In the genomic region with DNA sequence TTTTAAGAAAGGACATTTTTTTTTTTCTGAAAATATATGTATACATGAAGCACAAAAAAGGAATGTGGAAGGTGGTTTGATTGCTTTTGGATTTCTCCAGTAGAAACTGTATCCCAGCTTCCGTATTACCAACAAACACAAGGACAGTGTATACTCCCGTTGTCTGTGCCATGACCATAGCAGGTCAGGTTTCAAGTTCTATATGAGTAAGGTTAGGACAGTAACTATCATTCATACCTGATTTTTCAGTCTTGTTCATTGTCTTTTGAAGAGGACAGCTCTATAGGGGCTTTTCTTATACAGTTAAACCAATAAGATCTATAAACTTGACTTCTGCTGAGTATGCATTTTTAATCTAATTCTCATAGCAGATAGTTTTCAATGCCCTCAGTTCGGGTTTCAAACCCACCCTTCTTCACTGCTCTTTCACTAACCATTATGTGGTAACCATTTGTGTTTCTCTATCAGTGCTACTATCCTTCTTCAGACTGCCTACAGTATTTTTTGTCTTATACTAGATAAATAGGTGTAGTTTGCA, we compare ENCODE assay signal across 15 cellular contexts. TPM values are rescaled to one million over a fixed set of nuclear protein-coding genes. Genes with fewer than 3 reads are reported as not detected.
A peak's percentile ranks its signal among the peaks of the same experiment; 100 is the strongest.
DNase-seq lines count a peak whose midpoint lies in the region; ATAC-seq, FAIRE-seq and TF ChIP-seq lines count a peak whose summit lies in the region.
"Had no signal": no experiment of that assay in that cellular context is flagged by ENCODE, and none has a peak within 500 bp of the region (broad histone marks: within the 10 kb centered on the region; RNA-seq: fewer than 3 reads in every experiment).

No MANE protein-coding gene starts in this region.

- no peak overlapping the region for H3K4me3 Mint-ChIP-seq in activated naive CD8-positive, alpha-beta T cell treated with anti-CD3 and anti-CD28 coated beads for 36 hours
- H3K4me3 Mint-ChIP-seq in activated naive CD8-positive, alpha-beta T cell treated with anti-CD3 and anti-CD28 coated beads, Interleukin-2, amount 50 U/mL, for 24 hours = no peak overlapping the region
- no peak overlapping the region for H3K4me3 Mint-ChIP-seq in activated CD8-positive, alpha-beta T cell treated with anti-CD3 and anti-CD28 coated beads, Interleukin-2, amount 10 ng/mL, durations not matched to agents 7 days and 5 days
- no peak overlapping the region for H3K4me3 Mint-ChIP-seq in stimulated activated effector memory CD8-positive, alpha-beta T cell treated with anti-CD3 and anti-CD28 coated beads, Interleukin-12 subunit alpha, Interleukin-12 subunit beta, amount 100 ng/mL, for 72 hours
- H3K4me3 Mint-ChIP-seq: B cell had no signal

- peaks cover 69% of the 10 kb centered on the region for H3K36me3 Mint-ChIP-seq in activated naive CD8-positive, alpha-beta T cell treated with anti-CD3 and anti-CD28 coated beads for 36 hours
- peaks cover 79% of the 10 kb centered on the region for H3K36me3 Mint-ChIP-seq in activated naive CD8-positive, alpha-beta T cell treated with anti-CD3 and anti-CD28 coated beads, Interleukin-2, amount 50 U/mL, for 24 hours (ENCODE audit: low read depth)
- H3K36me3 Mint-ChIP-seq in activated CD8-positive, alpha-beta T cell treated with anti-CD3 and anti-CD28 coated beads, Interleukin-2, amount 10 ng/mL, durations not matched to agents 7 days and 5 days (ENCODE audit: low read depth) = peaks cover 79% of the 10 kb centered on the region
- H3K36me3 Mint-ChIP-seq in stimulated activated effector memory CD8-positive, alpha-beta T cell treated with anti-CD3 and anti-CD28 coated beads, Interleukin-12 subunit alpha, Interleukin-12 subunit beta, amount 100 ng/mL, for 72 hours = peaks cover 100% of the 10 kb centered on the region

- no peak for DNase-seq in activated naive CD8-positive, alpha-beta T cell treated with anti-CD3 and anti-CD28 coated beads for 36 hours
- no peak for DNase-seq in activated naive CD8-positive, alpha-beta T cell treated with anti-CD3 and anti-CD28 coated beads, Interleukin-2, amount 50 U/mL, for 24 hours
- no peak for DNase-seq in D721Med (ENCODE audit: insufficient read length, low spot score)
- no peak for DNase-seq in activated CD8-positive, alpha-beta T cell treated with anti-CD3 and anti-CD28 coated beads, Interleukin-2, amount 10 ng/mL, durations not matched to agents 7 days and 5 days
- DNase-seq in stimulated activated effector memory CD8-positive, alpha-beta T cell treated with anti-CD3 and anti-CD28 coated beads, Interleukin-12 subunit alpha, Interleukin-12 subunit beta, amount 100 ng/mL, for 72 hours (ENCODE audit: low spot score in 2 of 2) = no peak
- DNase-seq: ACHN, HCEC 1CT, NCI-H1436, NCI-H2029 treated with DMSO at 0.1 percent for 48 hours, NCI-H510A treated with DMSO at 0.1 percent for 48 hours, SIG-M5 had no signal

- peak; percentile 6 for FAIRE-seq in D721Med (lab: Jason Lieb, UNC)

- no peak for TF ChIP-seq CTCF in D721Med (IDR thresholded peaks at IDR 0.05; ENCODE audit: insufficient read depth, missing control alignments)

- H3K27ac Mint-ChIP-seq in activated naive CD8-positive, alpha-beta T cell treated with anti-CD3 and anti-CD28 coated beads for 36 hours = peak overlapping the region; percentile 14
- H3K27ac Mint-ChIP-seq in activated naive CD8-positive, alpha-beta T cell treated with anti-CD3 and anti-CD28 coated beads, Interleukin-2, amount 50 U/mL, for 24 hours = no peak overlapping the region
- H3K27ac Mint-ChIP-seq in activated CD8-positive, alpha-beta T cell treated with anti-CD3 and anti-CD28 coated beads, Interleukin-2, amount 10 ng/mL, durations not matched to agents 7 days and 5 days = peak overlapping the region; percentile 32
- H3K27ac Mint-ChIP-seq in stimulated activated effector memory CD8-positive, alpha-beta T cell treated with anti-CD3 and anti-CD28 coated beads, Interleukin-12 subunit alpha, Interleukin-12 subunit beta, amount 100 ng/mL, for 72 hours = peak overlapping the region; percentile 61
- H3K27ac Mint-ChIP-seq: B cell had no signal

- no peaks in the 10 kb centered on the region for H3K9me3 Mint-ChIP-seq in activated naive CD8-positive, alpha-beta T cell treated with anti-CD3 and anti-CD28 coated beads for 36 hours
- H3K9me3 Mint-ChIP-seq in activated naive CD8-positive, alpha-beta T cell treated with anti-CD3 and anti-CD28 coated beads, Interleukin-2, amount 50 U/mL, for 24 hours = no peaks in the 10 kb centered on the region
- H3K9me3 Mint-ChIP-seq in activated CD8-positive, alpha-beta T cell treated with anti-CD3 and anti-CD28 coated beads, Interleukin-2, amount 10 ng/mL, durations not matched to agents 7 days and 5 days (ENCODE audit: insufficient read depth) = no peaks in the 10 kb centered on the region
- no peaks in the 10 kb centered on the region for H3K9me3 Mint-ChIP-seq in stimulated activated effector memory CD8-positive, alpha-beta T cell treated with anti-CD3 and anti-CD28 coated beads, Interleukin-12 subunit alpha, Interleukin-12 subunit beta, amount 100 ng/mL, for 72 hours

- H3K27me3 Mint-ChIP-seq in activated naive CD8-positive, alpha-beta T cell treated with anti-CD3 and anti-CD28 coated beads for 36 hours = no peaks in the 10 kb centered on the region
- H3K27me3 Mint-ChIP-seq in activated naive CD8-positive, alpha-beta T cell treated with anti-CD3 and anti-CD28 coated beads, Interleukin-2, amount 50 U/mL, for 24 hours = no peaks in the 10 kb centered on the region
- no peaks in the 10 kb centered on the region for H3K27me3 Mint-ChIP-seq in activated CD8-positive, alpha-beta T cell treated with anti-CD3 and anti-CD28 coated beads, Interleukin-2, amount 10 ng/mL, durations not matched to agents 7 days and 5 days (ENCODE audit: low read depth)
- H3K27me3 Mint-ChIP-seq: B cell had no signal

- H3K4me1 Mint-ChIP-seq in activated naive CD8-positive, alpha-beta T cell treated with anti-CD3 and anti-CD28 coated beads for 36 hours = peaks cover 27% of the 10 kb centered on the region
- peaks cover 19% of the 10 kb centered on the region for H3K4me1 Mint-ChIP-seq in activated naive CD8-positive, alpha-beta T cell treated with anti-CD3 and anti-CD28 coated beads, Interleukin-2, amount 50 U/mL, for 24 hours
- peaks cover 10% of the 10 kb centered on the region for H3K4me1 Mint-ChIP-seq in activated CD8-positive, alpha-beta T cell treated with anti-CD3 and anti-CD28 coated beads, Interleukin-2, amount 10 ng/mL, durations not matched to agents 7 days and 5 days (ENCODE audit: low read depth)
- peaks cover 27% of the 10 kb centered on the region for H3K4me1 Mint-ChIP-seq in stimulated activated effector memory CD8-positive, alpha-beta T cell treated with anti-CD3 and anti-CD28 coated beads, Interleukin-12 subunit alpha, Interleukin-12 subunit beta, amount 100 ng/mL, for 72 hours

- CTCF ChIA-PET in activated CD8-positive, alpha-beta T cell treated with anti-CD3 and anti-CD28 coated beads, Interleukin-2, amount 10 ng/mL, durations not matched to agents 7 days and 5 days (lab: Charles Lee) = no interaction called here

- no peak for ATAC-seq in activated naive CD8-positive, alpha-beta T cell treated with anti-CD3 and anti-CD28 coated beads, Interleukin-2, amount 50 U/mL, for 24 hours
- ATAC-seq in activated CD8-positive, alpha-beta T cell treated with anti-CD3 and anti-CD28 coated beads, Interleukin-2, amount 10 ng/mL, durations not matched to agents 7 days and 5 days = no peak
- peak; percentile 54 for ATAC-seq in stimulated activated effector memory CD8-positive, alpha-beta T cell treated with anti-CD3 and anti-CD28 coated beads, Interleukin-12 subunit alpha, Interleukin-12 subunit beta, amount 100 ng/mL, for 72 hours
- ATAC-seq in HG02852 (IDR thresholded peaks at IDR 0.05; ENCODE audit: unreplicated experiment) (no peak), HG03280 (IDR thresholded peaks at IDR 0.05; ENCODE audit: unreplicated experiment) (no peak)

- POLR2A ChIA-PET in activated CD8-positive, alpha-beta T cell treated with anti-CD3 and anti-CD28 coated beads, Interleukin-2, amount 10 ng/mL, durations not matched to agents 7 days and 5 days (lab: Charles Lee) = interaction anchor here (0.6 to 0.7 kb wide), 3 partner anchors 96 to 185 kb away, joined by 3 to 5 read pairs (median 4); no protein-coding TSS in a partner anchor

RNA-seq across cellular contexts. Expression of gene UBAP2L, which starts 19.6 kb away (rescaled TPM):
- 100 to 1,000 TPM; 247 to 266 TPM for total RNA-seq in activated naive CD8-positive, alpha-beta T cell treated with anti-CD3 and anti-CD28 coated beads for 36 hours
- 100 to 1,000 TPM; 176 to 179 TPM for total RNA-seq in activated CD8-positive, alpha-beta T cell treated with anti-CD3 and anti-CD28 coated beads, Interleukin-2, amount 10 ng/mL, durations not matched to agents 7 days and 5 days

RNA-seq across cellular contexts. Expression of gene HAX1, which starts 32.1 kb away (rescaled TPM):
- 100 to 1,000 TPM; 167 to 181 TPM for total RNA-seq in activated naive CD8-positive, alpha-beta T cell treated with anti-CD3 and anti-CD28 coated beads for 36 hours
- 100 to 1,000 TPM; 110 to 119 TPM for total RNA-seq in activated CD8-positive, alpha-beta T cell treated with anti-CD3 and anti-CD28 coated beads, Interleukin-2, amount 10 ng/mL, durations not matched to agents 7 days and 5 days

RNA-seq across cellular contexts. Expression of gene CFAP141, which starts 34.2 kb away (rescaled TPM):
- not detected for total RNA-seq in activated naive CD8-positive, alpha-beta T cell treated with anti-CD3 and anti-CD28 coated beads for 36 hours
- not detected for total RNA-seq in activated CD8-positive, alpha-beta T cell treated with anti-CD3 and anti-CD28 coated beads, Interleukin-2, amount 10 ng/mL, durations not matched to agents 7 days and 5 days
- total RNA-seq: B cell, RPMI7951 had no signal

RNA-seq across cellular contexts. Expression of gene TPM3, which starts 48.5 kb away (rescaled TPM):
- total RNA-seq in activated naive CD8-positive, alpha-beta T cell treated with anti-CD3 and anti-CD28 coated beads for 36 hours = 100 to 1,000 TPM; 725 to 753 TPM
- 100 to 1,000 TPM; 856 to 880 TPM for total RNA-seq in activated CD8-positive, alpha-beta T cell treated with anti-CD3 and anti-CD28 coated beads, Interleukin-2, amount 10 ng/mL, durations not matched to agents 7 days and 5 days
